In the genomic region with DNA sequence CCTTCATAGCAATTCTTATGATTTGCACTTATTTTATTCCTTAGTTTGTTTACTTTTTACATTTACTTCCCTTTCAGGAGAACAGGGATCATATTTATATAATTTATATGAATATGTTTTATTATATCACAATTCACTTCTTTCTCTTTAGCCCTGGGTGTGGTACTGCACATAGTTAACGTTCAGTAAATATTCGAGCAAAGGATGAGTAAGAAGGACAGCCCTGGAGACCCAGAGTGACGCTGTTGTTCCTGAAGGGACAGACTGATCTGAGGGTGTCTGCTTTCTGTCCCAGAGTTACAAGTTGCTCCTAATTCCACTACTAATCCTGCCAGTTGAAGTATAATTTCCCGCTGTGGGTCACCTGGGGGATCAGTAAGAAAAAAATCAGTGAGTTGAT, we compare ENCODE assay signal across 3 cellular contexts.
"Had no signal": no experiment of that assay in that cellular context is flagged by ENCODE, and none has a peak within 500 bp of the region (broad histone marks: within the 10 kb centered on the region; RNA-seq: fewer than 3 reads in every experiment).

No MANE protein-coding gene starts in this region.

- DNase-seq: GDM1, GF-D8 had no signal

- ATAC-seq: GM12878 had no signal

- H3K4me3 ChIP-seq: GM12878 had no signal
